In the genomic region with DNA sequence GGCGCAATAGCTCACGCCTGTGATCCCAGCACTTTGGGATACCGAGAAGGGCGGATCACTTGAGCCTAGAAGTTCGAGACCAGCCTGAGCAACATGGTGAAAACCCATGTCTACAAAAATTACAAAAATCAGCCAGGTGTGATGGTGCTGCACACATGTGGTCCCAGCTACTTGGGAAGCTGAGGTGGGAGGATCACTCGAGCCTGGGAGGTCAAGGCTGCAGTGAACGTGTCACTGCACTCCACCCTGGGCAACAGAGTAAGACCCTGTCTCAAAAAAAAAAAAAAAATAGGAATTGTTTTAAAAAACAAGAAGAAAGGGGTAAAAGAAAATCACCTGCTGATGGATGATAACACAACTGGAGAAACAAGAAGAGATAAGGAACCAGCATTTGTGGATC, we compare ENCODE assay signal across 36 cellular contexts.
"Had no signal": no experiment of that assay in that cellular context is flagged by ENCODE, and none has a peak within 500 bp of the region (broad histone marks: within the 10 kb centered on the region; RNA-seq: fewer than 3 reads in every experiment).

No MANE protein-coding gene starts in this region.

- H3K36me3 ChIP-seq: ascending aorta had no signal

- DNase-seq: activated CD4-positive, alpha-beta memory T cell treated with anti-CD3 and anti-CD28 coated beads, Interleukin-2, amount 10 ng/mL, durations not matched to agents 7 days and 5 days; activated CD4-positive, alpha-beta T cell treated with anti-CD3 and anti-CD28 coated beads for 1 hour; activated CD4-positive, alpha-beta T cell treated with anti-CD3 and anti-CD28 coated beads for 36 hours; activated CD4-positive, alpha-beta T cell treated with anti-CD3 and anti-CD28 coated beads for 48 hours; activated CD4-positive, alpha-beta T cell treated with anti-CD3 and anti-CD28 coated beads, Interleukin-2, amount 10 ng/mL, durations not matched to agents 7 days and 5 days; activated CD4-positive, alpha-beta T cell treated with anti-CD3 and anti-CD28 coated beads, Interleukin-2, amount 50 U/mL, for 48 hours; activated CD4-positive, CD25-positive, alpha-beta regulatory T cell; activated CD8-positive, alpha-beta memory T cell treated with anti-CD3 and anti-CD28 coated beads for 24 hours; activated CD8-positive, alpha-beta memory T cell treated with anti-CD3 and anti-CD28 coated beads, Interleukin-2, amount 10 ng/mL, durations not matched to agents 7 days and 5 days; activated CD8-positive, alpha-beta memory T cell treated with anti-CD3 and anti-CD28 coated beads, Interleukin-2, amount 50 U/mL, for 48 hours; activated CD8-positive, alpha-beta T cell treated with anti-CD3 and anti-CD28 coated beads, Interleukin-2, amount 10 ng/mL, durations not matched to agents 7 days and 5 days; activated effector memory CD4-positive, alpha-beta T cell treated with Interleukin-2 at 50 U/mL for 16 hours; activated gamma-delta T cell; activated naive CD4-positive, alpha-beta T cell treated with anti-CD3 and anti-CD28 coated beads, Interleukin-2, amount 10 ng/mL, durations not matched to agents 7 days and 5 days; activated naive CD4-positive, alpha-beta T cell treated with Interleukin-2 at 50 U/mL for 16 hours; activated naive CD8-positive, alpha-beta T cell treated with anti-CD3 and anti-CD28 coated beads, Interleukin-2, amount 10 ng/mL, durations not matched to agents 7 days and 5 days; activated naive CD8-positive, alpha-beta T cell treated with anti-CD3 and anti-CD28 coated beads, Interleukin-2, amount 50 U/mL, for 24 hours; activated T-cell treated with anti-CD3 and anti-CD28 coated beads, Interleukin-2, amount 50 U/mL, for 24 hours; activated T-cell treated with anti-CD3 and anti-CD28 coated beads, Interleukin-2, amount 50 U/mL, for 48 hours; amygdala; anterior cingulate cortex; caudate nucleus; cerebellar nuclear complex; T-helper 2 cell; T-helper 9 cell had no signal

- H3K27me3 Mint-ChIP-seq: activated CD4-positive, alpha-beta memory T cell treated with anti-CD3 and anti-CD28 coated beads, Interleukin-2, amount 10 ng/mL, durations not matched to agents 7 days and 5 days; activated CD4-positive, alpha-beta T cell treated with anti-CD3 and anti-CD28 coated beads for 36 hours; activated CD4-positive, alpha-beta T cell treated with anti-CD3 and anti-CD28 coated beads, Interleukin-2, amount 10 ng/mL, durations not matched to agents 7 days and 5 days; activated CD8-positive, alpha-beta memory T cell treated with anti-CD3 and anti-CD28 coated beads, Interleukin-2, amount 10 ng/mL, durations not matched to agents 7 days and 5 days; activated naive CD4-positive, alpha-beta T cell treated with anti-CD3 and anti-CD28 coated beads, Interleukin-2, amount 10 ng/mL, durations not matched to agents 7 days and 5 days; activated naive CD4-positive, alpha-beta T cell treated with anti-CD3 and anti-CD28 coated beads, Interleukin-2, amount 50 U/mL, for 24 hours; activated naive CD8-positive, alpha-beta T cell; activated naive CD8-positive, alpha-beta T cell treated with anti-CD3 and anti-CD28 coated beads, Interleukin-2, amount 10 ng/mL, durations not matched to agents 7 days and 5 days; activated naive CD8-positive, alpha-beta T cell treated with anti-CD3 and anti-CD28 coated beads, Interleukin-2, amount 50 U/mL, for 24 hours; activated T-cell treated with anti-CD3 and anti-CD28 coated beads, Interleukin-2, amount 50 U/mL, for 24 hours; brain; central memory CD8-positive, alpha-beta T cell had no signal

- ATAC-seq: activated CD4-positive, alpha-beta T cell treated with anti-CD3 and anti-CD28 coated beads for 36 hours; activated CD4-positive, CD25-positive, alpha-beta regulatory T cell treated with anti-CD3 and anti-CD28 coated beads, Interleukin-2, amount 50 U/mL, for 24 hours; activated CD8-positive, alpha-beta memory T cell treated with anti-CD3 and anti-CD28 coated beads, Interleukin-2, amount 10 ng/mL, durations not matched to agents 7 days and 5 days; activated CD8-positive, alpha-beta T cell treated with anti-CD3 and anti-CD28 coated beads, Interleukin-2, amount 10 ng/mL, durations not matched to agents 7 days and 5 days; activated naive CD8-positive, alpha-beta T cell treated with anti-CD3 and anti-CD28 coated beads, Interleukin-2, amount 50 U/mL, for 24 hours had no signal

- H3K4me1 Mint-ChIP-seq: activated CD8-positive, alpha-beta memory T cell treated with anti-CD3 and anti-CD28 coated beads, Interleukin-2, amount 10 ng/mL, durations not matched to agents 7 days and 5 days; activated naive CD4-positive, alpha-beta T cell treated with anti-CD3 and anti-CD28 coated beads, Interleukin-2, amount 10 ng/mL, durations not matched to agents 7 days and 5 days; activated naive CD8-positive, alpha-beta T cell treated with anti-CD3 and anti-CD28 coated beads, Interleukin-2, amount 10 ng/mL, durations not matched to agents 7 days and 5 days had no signal

- H3K4me1 ChIP-seq: ascending aorta had no signal

- H3K27me3 ChIP-seq: ascending aorta, cardiac muscle cell had no signal

- H3K4me3 ChIP-seq: ascending aorta, cardiac muscle cell had no signal

- H3K4me3 Mint-ChIP-seq: activated CD4-positive, alpha-beta memory T cell treated with anti-CD3 and anti-CD28 coated beads, Interleukin-2, amount 10 ng/mL, durations not matched to agents 7 days and 5 days; activated CD4-positive, alpha-beta T cell treated with anti-CD3 and anti-CD28 coated beads for 36 hours; activated CD4-positive, alpha-beta T cell treated with anti-CD3 and anti-CD28 coated beads, Interleukin-2, amount 10 ng/mL, durations not matched to agents 7 days and 5 days; activated CD8-positive, alpha-beta memory T cell treated with anti-CD3 and anti-CD28 coated beads, Interleukin-2, amount 10 ng/mL, durations not matched to agents 7 days and 5 days; activated CD8-positive, alpha-beta T cell treated with anti-CD3 and anti-CD28 coated beads, Interleukin-2, amount 10 ng/mL, durations not matched to agents 7 days and 5 days; activated naive CD4-positive, alpha-beta T cell treated with anti-CD3 and anti-CD28 coated beads, Interleukin-2, amount 10 ng/mL, durations not matched to agents 7 days and 5 days; activated naive CD4-positive, alpha-beta T cell treated with anti-CD3 and anti-CD28 coated beads, Interleukin-2, amount 50 U/mL, for 24 hours; activated naive CD8-positive, alpha-beta T cell; activated naive CD8-positive, alpha-beta T cell treated with anti-CD3 and anti-CD28 coated beads, Interleukin-2, amount 10 ng/mL, durations not matched to agents 7 days and 5 days; activated naive CD8-positive, alpha-beta T cell treated with anti-CD3 and anti-CD28 coated beads, Interleukin-2, amount 50 U/mL, for 24 hours; activated T-cell treated with anti-CD3 and anti-CD28 coated beads, Interleukin-2, amount 50 U/mL, for 24 hours; brain; central memory CD8-positive, alpha-beta T cell; T-helper 1 cell treated with Interleukin-12 subunit alpha and Interleukin-12 subunit beta and Interleukin-4 antibody, amounts not matched to agents 30 μg/mL and 1 μg/mL, for 36 hours; T-helper 2 cell treated with Interferon-gamma antibody and Interleukin-4, amounts not matched to agents 5 μg/mL and 100 μg/mL, for 36 hours had no signal

- H3K9me3 Mint-ChIP-seq: activated naive CD4-positive, alpha-beta T cell treated with anti-CD3 and anti-CD28 coated beads, Interleukin-2, amount 50 U/mL, for 24 hours; activated naive CD8-positive, alpha-beta T cell treated with anti-CD3 and anti-CD28 coated beads, Interleukin-2, amount 10 ng/mL, durations not matched to agents 7 days and 5 days; activated naive CD8-positive, alpha-beta T cell treated with anti-CD3 and anti-CD28 coated beads, Interleukin-2, amount 50 U/mL, for 24 hours; activated T-cell treated with anti-CD3 and anti-CD28 coated beads, Interleukin-2, amount 50 U/mL, for 24 hours; brain; central memory CD8-positive, alpha-beta T cell had no signal

- H3K27ac ChIP-seq: ascending aorta, cardiac muscle cell, VCaP had no signal

- H3K9me3 ChIP-seq: ascending aorta had no signal

- H3K27ac Mint-ChIP-seq: activated CD4-positive, alpha-beta memory T cell treated with anti-CD3 and anti-CD28 coated beads, Interleukin-2, amount 10 ng/mL, durations not matched to agents 7 days and 5 days; activated CD4-positive, alpha-beta T cell treated with anti-CD3 and anti-CD28 coated beads for 36 hours; activated CD4-positive, alpha-beta T cell treated with anti-CD3 and anti-CD28 coated beads, Interleukin-2, amount 10 ng/mL, durations not matched to agents 7 days and 5 days; activated CD8-positive, alpha-beta memory T cell treated with anti-CD3 and anti-CD28 coated beads, Interleukin-2, amount 10 ng/mL, durations not matched to agents 7 days and 5 days; activated CD8-positive, alpha-beta T cell treated with anti-CD3 and anti-CD28 coated beads, Interleukin-2, amount 10 ng/mL, durations not matched to agents 7 days and 5 days; activated naive CD4-positive, alpha-beta T cell treated with anti-CD3 and anti-CD28 coated beads, Interleukin-2, amount 10 ng/mL, durations not matched to agents 7 days and 5 days; activated naive CD4-positive, alpha-beta T cell treated with anti-CD3 and anti-CD28 coated beads, Interleukin-2, amount 50 U/mL, for 24 hours; activated naive CD8-positive, alpha-beta T cell; activated naive CD8-positive, alpha-beta T cell treated with anti-CD3 and anti-CD28 coated beads, Interleukin-2, amount 10 ng/mL, durations not matched to agents 7 days and 5 days; activated naive CD8-positive, alpha-beta T cell treated with anti-CD3 and anti-CD28 coated beads, Interleukin-2, amount 50 U/mL, for 24 hours; activated T-cell treated with anti-CD3 and anti-CD28 coated beads, Interleukin-2, amount 50 U/mL, for 24 hours; activated T-helper 2 cell treated with anti-CD3 and anti-CD28 coated beads, Interferon-gamma antibody, Interleukin-2, Interleukin-4, amounts not matched to agents 10 μg/mL and 5 μg/mL and 100 μg/mL, durations not matched to agents 14 hours and 24 hours and 36 hours; brain; T-helper 1 cell treated with Interleukin-12 subunit alpha and Interleukin-12 subunit beta and Interleukin-4 antibody, amounts not matched to agents 30 μg/mL and 1 μg/mL, for 36 hours; T-helper 2 cell treated with Interferon-gamma antibody and Interleukin-4, amounts not matched to agents 5 μg/mL and 100 μg/mL, for 36 hours had no signal
